8 cellular contexts compared by ENCODE assay signal in the genomic region with DNA sequence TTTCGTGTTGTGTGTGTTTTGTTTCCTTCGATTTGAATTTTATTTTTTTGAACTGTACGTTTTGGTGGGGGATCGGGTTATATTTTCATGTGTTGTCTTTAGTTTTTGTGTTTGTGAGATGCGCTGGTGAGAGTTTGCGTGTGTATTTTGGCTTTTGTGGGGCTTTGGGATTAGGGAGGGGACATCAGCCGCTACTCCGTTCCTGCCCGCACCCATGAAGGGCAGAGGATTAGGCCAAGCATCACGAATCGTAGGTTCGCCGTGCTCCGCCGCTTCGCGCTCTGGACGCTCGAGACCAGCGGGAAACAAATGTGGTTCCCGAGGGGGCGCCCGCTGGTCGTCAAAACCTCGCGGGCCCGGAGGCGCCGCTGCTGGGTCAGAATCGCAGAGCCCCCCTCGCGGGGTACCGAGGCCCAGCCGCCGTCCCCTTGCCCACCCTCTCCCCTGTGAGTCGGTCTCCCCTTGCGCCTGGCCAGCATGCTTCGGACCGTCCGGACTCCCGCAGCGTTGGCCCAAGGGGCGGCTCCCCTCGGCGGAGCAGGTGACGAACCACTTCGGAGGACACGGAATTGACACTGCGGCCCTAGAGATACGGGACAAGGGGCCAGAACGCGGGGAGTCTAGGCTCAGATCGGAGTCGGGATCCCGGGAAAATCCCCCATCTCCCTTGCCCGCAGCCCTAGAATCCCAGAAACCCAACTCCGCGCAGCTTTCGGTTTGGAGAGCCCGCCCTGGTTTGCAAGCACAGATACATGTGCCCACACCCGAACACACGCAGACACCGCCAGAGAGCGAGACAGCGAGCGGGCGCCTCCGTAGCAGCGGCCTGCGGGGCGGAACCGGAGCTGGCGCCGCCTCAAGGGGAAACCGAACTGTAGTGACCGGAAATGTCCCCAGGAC. TPM values are rescaled to one million over a fixed set of nuclear protein-coding genes. Genes with fewer than 3 reads are reported as not detected.
DNase-seq lines count a peak whose midpoint lies in the region; ATAC-seq, FAIRE-seq and TF ChIP-seq lines count a peak whose summit lies in the region.

No MANE protein-coding gene starts in this region.

- peak overlapping the region; percentile 79 for H3K4me3 Mint-ChIP-seq in HFFc6

- H3K4me3 ChIP-seq in OCI-LY3 (ENCODE audit: low read length) (peak overlapping the region; percentile 94), body of pancreas (peak overlapping the region in 1 of 2 donors; percentile 29), kidney (ENCODE audit: low read length in 2 of 2) (peak overlapping the region; percentile 70 to 72), WERI-Rb-1 (ENCODE audit: low read depth, low read length) (no peak overlapping the region)

- H3K36me3 Mint-ChIP-seq in HFFc6 (ENCODE audit: low read depth), result peaks cover 11% of the 10 kb centered on the region

- no peaks in the 10 kb centered on the region for H4K20me1 ChIP-seq in OCI-LY3 (ENCODE audit: insufficient read depth, low read length)

- H3K4me1 ChIP-seq in OCI-LY3 (ENCODE audit: low read length) (peaks cover 24% of the 10 kb centered on the region), body of pancreas (peaks cover 38% of the 10 kb centered on the region), kidney (ENCODE audit: control insufficient read depth in 1 of 2, insufficient read depth in 1 of 2, low read depth in 1 of 2, low read length in 2 of 2) (peaks cover 0 to 7% of the 10 kb centered on the region in 2 donors)

- no peak for TF ChIP-seq POLR2A in body of pancreas (IDR thresholded peaks at IDR 0.05)

- H3K4me2 ChIP-seq in OCI-LY3 (ENCODE audit: low read length), result peak overlapping the region; percentile 100

- H2AFZ ChIP-seq in OCI-LY3 (ENCODE audit: low read depth, low read length), result peak overlapping the region; percentile 50

- DNase-seq in DMS79 (lab: John Stamatoyannopoulos, UW) (peak; percentile 44), HFFc6 (no peak), body of pancreas (peak; percentile 45 to 62 (median 50)), kidney (peak; percentile 81), WERI-Rb-1 (no peak)
- DNase-seq in stimulated activated CD4-positive, alpha-beta T cell treated with anti-CD3 and anti-CD28 coated beads, TNF-alpha, amount 100 ng/mL, for 4 hours (ENCODE audit: low read depth in 3 of 3), result peak in 2 of 3 experiments; percentile 20 to 41

- peak overlapping the region; percentile 99 for H3K9ac ChIP-seq in OCI-LY3 (ENCODE audit: low read length)
- peak overlapping the region in 1 of 2 donors; percentile 12 for H3K9ac ChIP-seq in kidney (ENCODE audit: low read length in 2 of 2)

- H3K27me3 Mint-ChIP-seq in HFFc6 (ENCODE audit: insufficient read depth), result peaks cover 76% of the 10 kb centered on the region

- peak overlapping the region; percentile 91 for H3K27ac ChIP-seq in OCI-LY3 (ENCODE audit: low read length)
- no peak overlapping the region for H3K27ac ChIP-seq in body of pancreas
- H3K27ac ChIP-seq in kidney (ENCODE audit: low read depth in 2 of 2, low read length in 2 of 2), result no peak overlapping the region
- H3K27ac ChIP-seq in WERI-Rb-1, result no peak overlapping the region

- intact Hi-C loops in body of pancreas (cut with DNase I) (no loop called here), kidney (cut with DNase I) (no loop called here)

- peaks cover 67% of the 10 kb centered on the region for H3K79me2 ChIP-seq in OCI-LY3 (ENCODE audit: low read length)

- FAIRE-seq in kidney (lab: Jason Lieb, UNC), result no peak

- TF ChIP-seq CTCF in HFFc6 (IDR thresholded peaks at IDR 0.05) (no peak), OCI-LY3 (IDR thresholded peaks at IDR 0.05; ENCODE audit: low read depth, low read length) (peak; percentile 35; the same call in 1 of the 2 replicates), body of pancreas (IDR thresholded peaks at IDR 0.05) (no peak), kidney (IDR thresholded peaks at IDR 0.05; ENCODE audit: borderline replicate concordance, extremely low read depth, insufficient read depth) (no peak), WERI-Rb-1 (IDR thresholded peaks at IDR 0.05; ENCODE audit: low read depth, low read length) (no peak)

- ATAC-seq in body of pancreas (peak; percentile 56), GM18870 (IDR thresholded peaks at IDR 0.05; ENCODE audit: unreplicated experiment) (no peak)

- H3K9me3 Mint-ChIP-seq in HFFc6, result peaks cover 5% of the 10 kb centered on the region; the same call in 1 of the 2 replicates

- peaks cover 3% of the 10 kb centered on the region for H3K36me3 ChIP-seq in OCI-LY3 (replicated peaks; ENCODE audit: low read depth, low read length)
- H3K36me3 ChIP-seq in body of pancreas (replicated peaks in 1 of 2; ENCODE audit: insufficient read depth in 1 of 2, low read depth in 2 of 2), result no peaks in the 10 kb centered on the region
- H3K36me3 ChIP-seq in kidney (ENCODE audit: control insufficient read depth in 1 of 2, insufficient read depth in 2 of 2, low read length in 2 of 2), result no peaks in the 10 kb centered on the region
- H3K36me3 ChIP-seq in WERI-Rb-1, result no peaks in the 10 kb centered on the region

- no peak overlapping the region for H3K27ac Mint-ChIP-seq in HFFc6

- H3K9me3 ChIP-seq in OCI-LY3 (ENCODE audit: insufficient read depth, low read length), result no peaks in the 10 kb centered on the region
- peaks cover 0 to 3% (median 0%) of the 10 kb centered on the region in 3 donors for H3K9me3 ChIP-seq in body of pancreas
- peaks cover 0 to 4% of the 10 kb centered on the region in 2 donors for H3K9me3 ChIP-seq in kidney (ENCODE audit: control insufficient read depth in 1 of 2, low read length in 2 of 2)
- H3K9me3 ChIP-seq in WERI-Rb-1 (ENCODE audit: severe bottlenecking), result peaks cover 11% of the 10 kb centered on the region

- no peaks in the 10 kb centered on the region for H3K27me3 ChIP-seq in OCI-LY3 (ENCODE audit: low read depth, low read length)
- peaks cover 0 to 44% of the 10 kb centered on the region in 2 donors for H3K27me3 ChIP-seq in body of pancreas
- no peaks in the 10 kb centered on the region for H3K27me3 ChIP-seq in WERI-Rb-1 (ENCODE audit: insufficient read depth, low read depth, severe bottlenecking)

- peaks cover 15% of the 10 kb centered on the region for H3K4me1 Mint-ChIP-seq in HFFc6 (ENCODE audit: low read depth)

- WGBS in body of pancreas, 2 donors, result 3 to 21% methylated on average over 22 to 72 of the region's 76 CpGs

RNA-seq across cellular contexts. Expression of gene PAX5, which starts 2.4 kb away (rescaled TPM):
- total RNA-seq in HFFc6 (2021; fragmentation: NEBNext Ultra II Directional; extraction: Animal tissue kit (Norgen Biotek cat#: 25700)), result not detected
- total RNA-seq in body of pancreas (under 1 TPM in 1 of 2 donors, not detected in 1; 0.52 TPM), kidney (2.7 TPM)
- polyA plus RNA-seq in kidney (ENCODE audit: insufficient read depth, low read depth, low replicate concordance), result not detected

Comparison
In these comparisons a context has a peak if more than half of its experiments do, and no peak if none do; other contexts are left out.
1. DNase-seq: peak in DMS79 (single experiment), body of pancreas (4 of 4), kidney (single experiment) and stimulated activated CD4-positive, alpha-beta T cell treated with anti-CD3 and anti-CD28 coated beads, TNF-alpha, amount 100 ng/mL, for 4 hours (2 of 3); none in HFFc6 (single experiment) and WERI-Rb-1 (single experiment).